ENCODE assay signal across 13 cellular contexts in the genomic region with DNA sequence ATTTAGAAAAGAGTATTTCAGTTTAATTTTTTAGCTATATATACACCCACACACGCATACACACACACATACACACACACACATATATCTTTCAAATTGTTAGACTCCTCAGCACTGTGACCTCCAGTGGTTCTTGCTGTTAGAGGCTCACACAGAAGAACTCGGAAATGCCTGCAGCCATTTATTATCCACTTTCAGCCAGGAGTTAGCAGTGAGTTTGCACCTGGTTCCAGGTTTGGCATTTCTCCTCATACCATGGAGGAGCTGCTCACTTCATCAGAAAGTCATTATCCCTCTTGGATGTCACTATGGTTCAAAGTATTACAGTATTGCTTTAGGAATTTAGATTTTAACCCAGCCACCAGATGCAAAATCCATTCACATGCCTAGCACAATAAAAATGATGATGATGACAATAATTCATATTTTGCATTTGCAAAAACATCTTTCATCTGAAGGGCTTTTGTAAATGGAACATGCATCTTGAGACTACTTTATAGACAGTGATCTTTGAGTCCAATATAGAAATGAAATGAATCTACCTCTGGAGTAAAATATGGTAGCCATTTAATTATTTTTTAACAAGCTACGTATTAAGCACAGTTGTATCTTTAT.
"Had no signal": no experiment of that assay in that cellular context is flagged by ENCODE, and none has a peak within 500 bp of the region (broad histone marks: within the 10 kb centered on the region; RNA-seq: fewer than 3 reads in every experiment).

No MANE protein-coding gene starts in this region.

- H3K36me3 Mint-ChIP-seq: mesothelial cell of epicardium had no signal

- H3K4me1 Mint-ChIP-seq: activated naive CD8-positive, alpha-beta T cell treated with anti-CD3 and anti-CD28 coated beads, Interleukin-2, amount 50 U/mL, for 24 hours; mesothelial cell of epicardium had no signal

- H3K9me3 Mint-ChIP-seq: activated naive CD8-positive, alpha-beta T cell treated with anti-CD3 and anti-CD28 coated beads, Interleukin-2, amount 50 U/mL, for 24 hours; mesothelial cell of epicardium had no signal

- H3K4me3 Mint-ChIP-seq: activated CD8-positive, alpha-beta T cell treated with anti-CD3 and anti-CD28 coated beads, Interleukin-2, amount 10 ng/mL, durations not matched to agents 7 days and 5 days; activated naive CD8-positive, alpha-beta T cell treated with anti-CD3 and anti-CD28 coated beads, Interleukin-2, amount 50 U/mL, for 24 hours; mesothelial cell of epicardium had no signal

- H3K27me3 Mint-ChIP-seq: activated naive CD8-positive, alpha-beta T cell treated with anti-CD3 and anti-CD28 coated beads, Interleukin-2, amount 50 U/mL, for 24 hours had no signal

- H3K27ac Mint-ChIP-seq: activated CD8-positive, alpha-beta T cell treated with anti-CD3 and anti-CD28 coated beads, Interleukin-2, amount 10 ng/mL, durations not matched to agents 7 days and 5 days; activated naive CD8-positive, alpha-beta T cell treated with anti-CD3 and anti-CD28 coated beads, Interleukin-2, amount 50 U/mL, for 24 hours; mesothelial cell of epicardium had no signal

- DNase-seq: activated CD4-positive, alpha-beta T cell treated with anti-CD3 and anti-CD28 coated beads for 4 hours; activated CD8-positive, alpha-beta T cell treated with anti-CD3 and anti-CD28 coated beads, Interleukin-2, amount 10 ng/mL, durations not matched to agents 7 days and 5 days; activated naive CD4-positive, alpha-beta T cell treated with Interleukin-2 at 50 U/mL for 16 hours; activated naive CD8-positive, alpha-beta T cell treated with anti-CD3 and anti-CD28 coated beads, Interleukin-2, amount 50 U/mL, for 24 hours; dorsolateral prefrontal cortex; hypothalamus; lower lobe of right lung; pancreas; stimulated activated CD4-positive, alpha-beta T cell treated with anti-CD3 and anti-CD28 coated beads, Interleukin-4, amount 100 ng/mL, for 4 hours; stomach; WERI-Rb-1 had no signal

- ATAC-seq: activated CD8-positive, alpha-beta T cell treated with anti-CD3 and anti-CD28 coated beads, Interleukin-2, amount 10 ng/mL, durations not matched to agents 7 days and 5 days; activated naive CD8-positive, alpha-beta T cell treated with anti-CD3 and anti-CD28 coated beads, Interleukin-2, amount 50 U/mL, for 24 hours; esophagus mucosa; lower lobe of right lung; pancreas had no signal
